ENCODE assay signal across 1 cellular context in the genomic region with DNA sequence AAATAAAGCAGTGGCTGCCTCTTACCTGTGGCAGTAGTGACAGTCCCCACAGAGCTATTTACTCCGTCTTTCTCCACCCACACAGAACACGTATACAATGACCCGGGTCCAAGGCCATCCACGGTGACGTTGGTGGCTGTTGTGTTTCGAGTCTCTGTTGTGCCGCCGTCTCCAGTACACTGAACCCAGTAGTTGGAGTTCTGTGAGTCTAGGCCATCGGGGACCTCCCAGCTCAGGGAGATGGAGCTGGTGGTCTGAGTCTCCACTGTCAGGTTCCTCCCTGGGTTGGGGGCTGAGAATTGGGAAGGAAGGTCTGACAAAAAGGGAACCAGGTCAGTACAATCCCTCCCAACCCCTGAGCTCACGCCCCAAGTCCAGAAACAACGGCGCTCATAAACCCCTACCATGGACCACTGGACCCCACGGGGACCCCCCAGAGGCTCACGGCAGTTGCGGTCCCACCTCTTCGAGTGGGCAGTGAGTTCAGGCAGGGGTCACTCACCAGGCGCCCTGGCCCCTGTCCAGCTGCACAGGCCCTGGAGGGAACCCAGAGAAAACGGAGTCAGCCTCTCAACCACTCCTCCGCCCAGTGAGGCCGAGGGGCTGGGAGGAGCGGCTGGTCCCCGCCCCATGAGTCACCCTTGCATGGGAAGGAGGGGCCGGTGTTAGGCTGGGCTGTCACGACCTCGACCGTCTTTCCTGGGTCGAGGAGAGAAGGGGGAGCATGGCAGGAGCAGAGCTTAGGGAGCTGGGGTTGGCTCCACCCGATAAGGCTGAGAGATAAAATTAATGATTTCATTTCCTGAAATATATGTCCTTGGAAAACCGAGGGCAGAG.
TF ChIP-seq lines count a peak whose summit lies in the region.

No MANE protein-coding gene starts in this region.

TF ChIP-seq in HepG2, 621 proteins besides CTCF, POLR2A, EP300 and RAD21 (continued from another document):
- TF ChIP-seq, protein P1, sequence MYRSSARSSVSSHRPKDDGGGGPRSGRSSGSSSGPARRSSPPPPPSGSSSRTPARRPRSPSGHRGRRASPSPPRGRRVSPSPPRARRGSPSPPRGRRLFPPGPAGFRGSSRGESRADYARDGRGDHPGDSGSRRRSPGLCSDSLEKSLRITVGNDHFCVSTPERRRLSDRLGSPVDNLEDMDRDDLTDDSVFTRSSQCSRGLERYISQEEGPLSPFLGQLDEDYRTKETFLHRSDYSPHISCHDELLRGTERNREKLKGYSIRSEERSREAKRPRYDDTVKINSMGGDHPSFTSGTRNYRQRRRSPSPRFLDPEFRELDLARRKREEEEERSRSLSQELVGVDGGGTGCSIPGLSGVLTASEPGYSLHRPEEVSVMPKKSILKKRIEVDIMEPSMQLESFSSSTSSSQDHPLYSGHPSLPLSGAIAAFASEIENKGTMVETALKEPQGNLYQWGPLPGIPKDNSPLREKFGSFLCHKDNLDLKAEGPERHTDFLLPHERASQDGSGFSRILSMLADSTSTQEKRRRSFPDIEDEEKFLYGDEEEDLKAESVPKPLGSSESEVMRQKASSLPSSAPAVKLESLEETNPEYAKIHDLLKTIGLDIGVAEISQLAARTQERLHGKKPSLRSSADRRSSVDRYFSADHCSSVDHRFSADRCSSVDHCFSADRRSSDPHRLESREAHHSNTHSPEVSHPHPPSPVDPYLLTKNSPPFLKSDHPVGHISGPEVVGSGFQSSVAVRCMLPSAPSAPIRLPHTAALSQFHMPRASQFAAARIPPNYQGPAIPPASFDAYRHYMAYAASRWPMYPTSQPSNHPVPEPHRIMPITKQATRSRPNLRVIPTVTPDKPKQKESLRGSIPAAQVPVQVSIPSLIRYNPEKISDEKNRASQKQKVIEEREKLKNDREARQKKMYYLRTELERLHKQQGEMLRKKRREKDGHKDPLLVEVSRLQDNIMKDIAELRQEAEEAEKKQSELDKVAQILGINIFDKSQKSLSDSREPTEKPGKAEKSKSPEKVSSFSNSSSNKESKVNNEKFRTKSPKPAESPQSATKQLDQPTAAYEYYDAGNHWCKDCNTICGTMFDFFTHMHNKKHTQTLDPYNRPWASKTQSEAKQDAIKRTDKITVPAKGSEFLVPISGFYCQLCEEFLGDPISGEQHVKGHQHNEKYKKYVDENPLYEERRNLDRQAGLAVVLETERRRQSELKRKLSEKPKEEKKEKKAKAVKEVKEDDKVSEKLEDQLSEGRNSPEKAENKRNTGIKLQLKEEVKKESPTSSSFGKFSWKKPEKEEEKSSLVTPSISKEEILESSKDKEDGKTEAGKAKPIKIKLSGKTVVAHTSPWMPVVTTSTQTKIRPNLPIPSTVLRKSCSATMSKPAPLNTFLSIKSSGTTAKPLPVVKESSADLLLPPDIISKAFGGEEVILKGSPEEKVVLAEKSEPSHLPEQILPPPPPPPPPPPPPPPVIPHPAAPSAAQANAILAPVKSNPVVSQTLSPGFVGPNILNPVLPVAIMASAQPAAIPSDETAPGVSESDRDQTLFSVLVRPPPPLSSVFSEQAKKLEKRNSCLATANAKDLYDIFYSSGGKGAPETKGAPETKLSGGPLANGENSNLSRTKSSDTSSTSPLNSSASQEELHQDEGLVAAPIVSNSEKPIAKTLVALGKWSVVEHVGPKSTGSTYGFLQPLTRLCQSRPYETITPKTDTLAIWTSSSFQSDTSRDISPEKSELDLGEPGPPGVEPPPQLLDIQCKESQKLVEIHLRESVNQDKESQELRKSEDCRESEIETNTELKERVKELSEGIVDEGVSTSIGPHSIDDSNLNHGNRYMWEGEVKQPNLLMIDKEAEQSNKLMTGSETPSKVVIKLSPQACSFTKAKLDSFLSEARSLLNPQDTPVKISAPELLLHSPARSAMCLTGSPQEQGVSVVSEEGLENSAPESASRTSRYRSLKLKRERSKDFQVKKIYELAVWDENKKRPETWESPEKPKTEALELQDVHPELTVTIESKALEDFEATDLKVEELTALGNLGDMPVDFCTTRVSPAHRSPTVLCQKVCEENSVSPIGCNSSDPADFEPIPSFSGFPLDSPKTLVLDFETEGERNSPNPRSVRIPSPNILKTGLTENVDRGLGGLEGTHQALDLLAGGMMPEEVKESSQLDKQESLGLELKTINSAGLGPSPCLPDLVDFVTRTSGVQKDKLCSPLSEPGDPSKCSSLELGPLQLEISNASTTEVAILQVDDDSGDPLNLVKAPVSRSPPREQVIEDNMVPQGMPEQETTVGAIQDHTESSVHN (CRISPR knock-in tag; IDR thresholded peaks at IDR 0.05) = no peak
- TF ChIP-seq FOXP4 (CRISPR knock-in tag; IDR thresholded peaks at IDR 0.05) = peak; percentile 77
- TF ChIP-seq SMAD9 (CRISPR knock-in tag; IDR thresholded peaks at IDR 0.05) = 0 out of 2 replicates have a peak, but pooled peaks have one; percentile 82
- TF ChIP-seq ATF1 (CRISPR knock-in tag; IDR thresholded peaks at IDR 0.05) = peak; percentile 84
- TF ChIP-seq, protein P2, sequence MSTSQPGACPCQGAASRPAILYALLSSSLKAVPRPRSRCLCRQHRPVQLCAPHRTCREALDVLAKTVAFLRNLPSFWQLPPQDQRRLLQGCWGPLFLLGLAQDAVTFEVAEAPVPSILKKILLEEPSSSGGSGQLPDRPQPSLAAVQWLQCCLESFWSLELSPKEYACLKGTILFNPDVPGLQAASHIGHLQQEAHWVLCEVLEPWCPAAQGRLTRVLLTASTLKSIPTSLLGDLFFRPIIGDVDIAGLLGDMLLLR (CRISPR knock-in tag; IDR thresholded peaks at IDR 0.05) = peak; percentile 46; the same call in 1 of the 2 replicates
- no peak for TF ChIP-seq ZNF121 (CRISPR knock-in tag; IDR thresholded peaks at IDR 0.05)
- no peak for TF ChIP-seq YY1 (IDR thresholded peaks at IDR 0.05; ENCODE audit: insufficient read depth, insufficient replicate concordance, low read depth, low read length)
- TF ChIP-seq HDAC1 (CRISPR knock-in tag; IDR thresholded peaks at IDR 0.05) = peak; percentile 82
- no peak for TF ChIP-seq STAT5B (CRISPR knock-in tag; IDR thresholded peaks at IDR 0.05)
- TF ChIP-seq, protein P3, sequence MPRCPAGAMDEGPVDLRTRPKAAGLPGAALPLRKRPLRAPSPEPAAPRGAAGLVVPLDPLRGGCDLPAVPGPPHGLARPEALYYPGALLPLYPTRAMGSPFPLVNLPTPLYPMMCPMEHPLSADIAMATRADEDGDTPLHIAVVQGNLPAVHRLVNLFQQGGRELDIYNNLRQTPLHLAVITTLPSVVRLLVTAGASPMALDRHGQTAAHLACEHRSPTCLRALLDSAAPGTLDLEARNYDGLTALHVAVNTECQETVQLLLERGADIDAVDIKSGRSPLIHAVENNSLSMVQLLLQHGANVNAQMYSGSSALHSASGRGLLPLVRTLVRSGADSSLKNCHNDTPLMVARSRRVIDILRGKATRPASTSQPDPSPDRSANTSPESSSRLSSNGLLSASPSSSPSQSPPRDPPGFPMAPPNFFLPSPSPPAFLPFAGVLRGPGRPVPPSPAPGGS (CRISPR knock-in tag; IDR thresholded peaks at IDR 0.05) = peak; percentile 74
- peak; percentile 67; the same call in 1 of the 2 replicates for TF ChIP-seq ZNF580 (CRISPR knock-in tag; IDR thresholded peaks at IDR 0.05; ENCODE audit: borderline replicate concordance, low read depth)
- no peak for TF ChIP-seq ZNF234 (CRISPR knock-in tag; conservative IDR thresholded peaks at IDR 0.05)
- 0 out of 2 replicates have a peak, but pooled peaks have one; percentile 34 for TF ChIP-seq TBX3 (IDR thresholded peaks at IDR 0.05; ENCODE audit: borderline replicate concordance)
- peak; percentile 78; the same call in 1 of the 2 replicates for TF ChIP-seq ZSCAN25 (CRISPR knock-in tag; IDR thresholded peaks at IDR 0.05)
- TF ChIP-seq, protein P4, sequence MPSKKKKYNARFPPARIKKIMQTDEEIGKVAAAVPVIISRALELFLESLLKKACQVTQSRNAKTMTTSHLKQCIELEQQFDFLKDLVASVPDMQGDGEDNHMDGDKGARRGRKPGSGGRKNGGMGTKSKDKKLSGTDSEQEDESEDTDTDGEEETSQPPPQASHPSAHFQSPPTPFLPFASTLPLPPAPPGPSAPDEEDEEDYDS (CRISPR knock-in tag; IDR thresholded peaks at IDR 0.05) = peak; percentile 97
- TF ChIP-seq MIXL1 (CRISPR knock-in tag; IDR thresholded peaks at IDR 0.05) = peak; percentile 75; the same call in 1 of the 2 replicates
- TF ChIP-seq, protein P5, sequence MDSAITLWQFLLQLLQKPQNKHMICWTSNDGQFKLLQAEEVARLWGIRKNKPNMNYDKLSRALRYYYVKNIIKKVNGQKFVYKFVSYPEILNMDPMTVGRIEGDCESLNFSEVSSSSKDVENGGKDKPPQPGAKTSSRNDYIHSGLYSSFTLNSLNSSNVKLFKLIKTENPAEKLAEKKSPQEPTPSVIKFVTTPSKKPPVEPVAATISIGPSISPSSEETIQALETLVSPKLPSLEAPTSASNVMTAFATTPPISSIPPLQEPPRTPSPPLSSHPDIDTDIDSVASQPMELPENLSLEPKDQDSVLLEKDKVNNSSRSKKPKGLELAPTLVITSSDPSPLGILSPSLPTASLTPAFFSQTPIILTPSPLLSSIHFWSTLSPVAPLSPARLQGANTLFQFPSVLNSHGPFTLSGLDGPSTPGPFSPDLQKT (CRISPR knock-in tag; IDR thresholded peaks at IDR 0.05; ENCODE audit: borderline replicate concordance) = no peak
- TF ChIP-seq ZNF607 (CRISPR knock-in tag; IDR thresholded peaks at IDR 0.05; ENCODE audit: borderline replicate concordance) = peak; percentile 81; the same call in 1 of the 2 replicates
- TF ChIP-seq, protein P6, sequence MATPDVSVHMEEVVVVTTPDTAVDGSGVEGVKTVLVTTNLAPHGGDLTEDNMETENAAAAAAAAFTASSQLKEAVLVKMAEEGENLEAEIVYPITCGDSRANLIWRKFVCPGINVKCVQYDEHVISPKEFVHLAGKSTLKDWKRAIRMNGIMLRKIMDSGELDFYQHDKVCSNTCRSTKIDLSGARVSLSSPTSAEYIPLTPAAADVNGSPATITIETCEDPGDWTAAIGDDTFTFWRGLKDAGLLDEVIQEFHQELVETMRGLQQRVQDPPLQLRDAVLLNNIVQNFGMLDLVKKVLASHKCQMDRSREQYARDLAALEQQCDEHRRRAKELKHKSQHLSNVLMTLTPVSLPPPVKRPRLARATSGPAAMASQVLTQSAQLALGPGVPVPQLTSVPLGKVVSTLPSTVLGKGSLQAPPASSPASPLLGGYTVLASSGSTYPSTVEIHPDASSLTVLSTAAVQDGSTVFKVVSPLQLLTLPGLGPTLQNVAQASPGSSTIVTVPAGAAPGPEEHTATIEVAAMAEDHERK (CRISPR knock-in tag; IDR thresholded peaks at IDR 0.05; ENCODE audit: low read depth) = no peak
- peak; percentile 79 for TF ChIP-seq THAP9 (CRISPR knock-in tag; IDR thresholded peaks at IDR 0.05; ENCODE audit: borderline replicate concordance)
- TF ChIP-seq ELF3 (CRISPR knock-in tag; IDR thresholded peaks at IDR 0.05) = peak; percentile 48
- TF ChIP-seq KDM4B (CRISPR knock-in tag; IDR thresholded peaks at IDR 0.05) = peak; percentile 36; the same call in 1 of the 2 replicates
